17 cellular contexts compared by ENCODE assay signal in genomic region chr18:62102221-62102620, GRCh38.
A peak's percentile ranks its signal among the peaks of the same experiment; 100 is the strongest.
DNase-seq lines count a peak whose midpoint lies in the region; ATAC-seq, FAIRE-seq and TF ChIP-seq lines count a peak whose summit lies in the region.
"Had no signal": no experiment of that assay in that cellular context is flagged by ENCODE, and none has a peak within 500 bp of the region (broad histone marks: within the 10 kb centered on the region; RNA-seq: fewer than 3 reads in every experiment).

No MANE protein-coding gene starts in this region.

- no peaks in the 10 kb centered on the region for H3K9me3 ChIP-seq in mucosa of descending colon

- ATAC-seq in GM19397 (IDR thresholded peaks at IDR 0.05; ENCODE audit: unreplicated experiment): peak; percentile 50
- peak; percentile 70 for ATAC-seq in HG02840 (IDR thresholded peaks at IDR 0.05; ENCODE audit: low FRiP score, unreplicated experiment)
- peak; percentile 59 for ATAC-seq in HG03469 (IDR thresholded peaks at IDR 0.05; ENCODE audit: unreplicated experiment)
- no peak for ATAC-seq in GM19324 (IDR thresholded peaks at IDR 0.05; ENCODE audit: low FRiP score, unreplicated experiment)
- no peak for ATAC-seq in mucosa of descending colon
- ATAC-seq: GM23338 had no signal

- no peaks in the 10 kb centered on the region for H3K4me1 ChIP-seq in mucosa of descending colon (ENCODE audit: low read depth)

- DNase-seq in GM18507 (ENCODE audit: extremely low spot score, insufficient read length, low read depth) (no peak), mucosa of descending colon (no peak), NCI-H146 (lab: John Stamatoyannopoulos, UW) (no peak)
- DNase-seq: activated naive CD4-positive, alpha-beta T cell treated with anti-CD3 and anti-CD28 coated beads for 36 hours; Calu3; GDM1; kidney glomerular epithelial cell; midbrain; NCI-H2107; NCI-H748 treated with DMSO at 0.1 percent for 48 hours; SW 1271 had no signal

- H3K4me3 ChIP-seq in mucosa of descending colon: no peak overlapping the region
- H3K4me3 ChIP-seq: GM23338 had no signal

- no peak for TF ChIP-seq CTCF in mucosa of descending colon (IDR thresholded peaks at IDR 0.05)

- H3K36me3 ChIP-seq in mucosa of descending colon (ENCODE audit: low read depth): no peaks in the 10 kb centered on the region

- intact Hi-C loops in mucosa of descending colon (cut with DNase I, micrococcal nuclease): no loop called here

- peak; percentile 49 for FAIRE-seq in GM18507 (lab: Jason Lieb, UNC)
- FAIRE-seq: HTR-8/SVneo had no signal

Comparison
In these comparisons a context has a peak if more than half of its experiments do, and no peak if none do; other contexts are left out.
1. ATAC-seq: peak in GM19397 (single experiment), HG02840 (single experiment) and HG03469 (single experiment); none in GM19324 (single experiment) and mucosa of descending colon (single experiment).